20 cellular contexts compared by ENCODE assay signal in genomic region chr16:78102865-78103264, GRCh38.
"Had no signal": no experiment of that assay in that cellular context is flagged by ENCODE, and none has a peak within 500 bp of the region (broad histone marks: within the 10 kb centered on the region; RNA-seq: fewer than 3 reads in every experiment).

No MANE protein-coding gene starts in this region.

- H3K27ac Mint-ChIP-seq: activated T-cell treated with anti-CD3 and anti-CD28 coated beads, Interleukin-2, amount 50 U/mL, for 72 hours; T-helper 17 cell had no signal

- H3K9me3 Mint-ChIP-seq: activated naive CD4-positive, alpha-beta T cell treated with anti-CD3 and anti-CD28 coated beads, Interleukin-2, amount 50 U/mL, for 72 hours; activated T-cell treated with anti-CD3 and anti-CD28 coated beads, Interleukin-2, amount 50 U/mL, for 72 hours; stimulated activated effector memory CD8-positive, alpha-beta T cell treated with anti-CD3 and anti-CD28 coated beads, Interleukin-12 subunit alpha, Interleukin-12 subunit beta, amount 100 ng/mL, for 72 hours had no signal

- ATAC-seq: activated naive CD4-positive, alpha-beta T cell treated with anti-CD3 and anti-CD28 coated beads, Interleukin-2, amount 50 U/mL, for 72 hours; activated T-cell treated with anti-CD3 and anti-CD28 coated beads, Interleukin-2, amount 50 U/mL, for 72 hours; left lung; sciatic nerve; stimulated activated effector memory CD8-positive, alpha-beta T cell treated with anti-CD3 and anti-CD28 coated beads, Interleukin-12 subunit alpha, Interleukin-12 subunit beta, amount 100 ng/mL, for 72 hours; T-helper 17 cell had no signal

- H3K27me3 ChIP-seq: adrenal gland, left lung, ovary, stomach, testis had no signal

- H3K9me3 ChIP-seq: adrenal gland, left lung, ovary, stomach, testis had no signal

- FAIRE-seq: bronchial epithelial cell, colon, endometrium, TTC549 had no signal

- H3K4me3 ChIP-seq: adrenal gland, left lung, ovary, smooth muscle cell, stomach, testis had no signal

- H3K4me2 ChIP-seq: smooth muscle cell had no signal

- H3K4me3 Mint-ChIP-seq: activated T-cell treated with anti-CD3 and anti-CD28 coated beads, Interleukin-2, amount 50 U/mL, for 72 hours; stimulated activated effector memory CD8-positive, alpha-beta T cell treated with anti-CD3 and anti-CD28 coated beads, Interleukin-12 subunit alpha, Interleukin-12 subunit beta, amount 100 ng/mL, for 72 hours; T-helper 17 cell had no signal

- H3K27ac ChIP-seq: adrenal gland, left lung, ovary, stomach, testis had no signal

- DNase-seq: activated CD4-positive, alpha-beta T cell treated with anti-CD3 and anti-CD28 coated beads, Interleukin-2, amount 50 U/mL, for 4 hours; activated gamma-delta T cell; activated T-cell treated with anti-CD3 and anti-CD28 coated beads, Interleukin-2, amount 50 U/mL, for 72 hours; adrenal gland; erythroblast; foreskin melanocyte; left lung; ovary; stimulated activated CD4-positive, alpha-beta T cell treated with anti-CD3 and anti-CD28 coated beads, Interleukin-4, amount 100 ng/mL, for 24 hours; stomach; T-helper 17 cell; testis had no signal

- H3K36me3 ChIP-seq: adrenal gland, left lung, ovary, stomach had no signal

- H3K27me3 Mint-ChIP-seq: T-helper 17 cell had no signal
